Comparison of ENCODE assay signal across 21 cellular contexts in genomic region chr22:32308191-32308590, GRCh38. TPM values are rescaled to one million over a fixed set of nuclear protein-coding genes. Genes with fewer than 3 reads are reported as not detected.
"Had no signal": no experiment of that assay in that cellular context is flagged by ENCODE, and none has a peak within 500 bp of the region (broad histone marks: within the 10 kb centered on the region; RNA-seq: fewer than 3 reads in every experiment).

No MANE protein-coding gene starts in this region.

- H3K9ac ChIP-seq: SK-N-SH had no signal

- DNase-seq: IMR-90, Karpas-422, KG1, MM.1S, NCI-H1092 treated with DMSO at 0.1 percent for 48 hours, NCI-H1436, NCI-H187, NCI-H2029, NCI-H2081 treated with DMSO at 0.1 percent for 48 hours, NCI-H2171, NCI-H226, NCI-H446, NCI-H510A, NCI-H524 treated with DMSO at 0.1 percent for 48 hours, NCI-H69, NCI-H774, RPMI8226, SHP77, SK-N-SH had no signal

- H3K9me3 ChIP-seq: SK-N-SH had no signal

- H3K4me2 ChIP-seq: SK-N-SH had no signal

RNA-seq across cellular contexts. Expression of gene RFPL3, which starts 49.5 kb away (rescaled TPM):
- total RNA-seq: HT-29, IMR-90, SK-MEL-5 had no signal
- polyA plus RNA-seq: IMR-90, SK-N-SH had no signal

RNA-seq across cellular contexts. Expression of gene SLC5A4, which starts 53.0 kb away (rescaled TPM):
- total RNA-seq: HT-29 had no signal
